ENCODE assay signal across 1 cellular context in the genomic region with DNA sequence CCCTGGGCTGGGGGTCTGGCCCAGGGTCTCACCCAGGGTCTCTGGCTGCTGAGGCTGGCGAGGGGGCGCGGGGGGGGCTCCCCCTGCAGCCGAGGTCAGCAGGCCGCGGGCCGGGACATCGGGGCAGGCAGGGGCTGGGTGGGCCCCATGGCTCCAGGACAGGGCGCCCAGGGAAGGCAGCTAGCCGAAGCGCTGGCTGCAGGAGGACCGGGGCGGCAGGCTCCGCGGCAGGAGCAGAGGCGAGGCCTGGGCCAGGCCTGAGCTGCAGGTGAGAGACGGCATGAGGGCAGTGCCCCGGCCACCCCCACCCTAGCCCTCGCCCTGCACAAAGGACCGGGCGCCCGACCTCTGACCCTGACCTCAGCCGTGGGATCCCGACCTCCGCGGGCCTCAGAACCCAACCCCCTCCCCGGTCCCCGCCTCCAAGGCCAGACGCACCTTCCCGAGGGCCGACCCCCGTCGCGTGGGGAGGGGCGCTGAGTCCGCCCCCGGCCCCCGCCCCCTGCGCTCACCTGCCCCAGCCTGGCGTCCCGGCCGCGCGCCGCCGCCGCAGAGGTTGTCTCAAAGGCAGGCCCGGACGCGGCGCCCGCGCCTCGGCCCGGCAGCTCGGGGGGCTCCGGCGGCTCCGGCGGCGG.
TF ChIP-seq lines count a peak whose summit lies in the region.

No MANE protein-coding gene starts in this region.

TF ChIP-seq in GM12878, 131 proteins besides CTCF, POLR2A, EP300 and RAD21:
- no peak for TF ChIP-seq IRF3 (IDR thresholded peaks at IDR 0.05)
- TF ChIP-seq IRF4 (IDR thresholded peaks at IDR 0.05; ENCODE audit: low read depth, low read length): no peak
- no peak for TF ChIP-seq RFX5 (IDR thresholded peaks at IDR 0.05; ENCODE audit: low read depth, low read length)
- TF ChIP-seq, protein P1, sequence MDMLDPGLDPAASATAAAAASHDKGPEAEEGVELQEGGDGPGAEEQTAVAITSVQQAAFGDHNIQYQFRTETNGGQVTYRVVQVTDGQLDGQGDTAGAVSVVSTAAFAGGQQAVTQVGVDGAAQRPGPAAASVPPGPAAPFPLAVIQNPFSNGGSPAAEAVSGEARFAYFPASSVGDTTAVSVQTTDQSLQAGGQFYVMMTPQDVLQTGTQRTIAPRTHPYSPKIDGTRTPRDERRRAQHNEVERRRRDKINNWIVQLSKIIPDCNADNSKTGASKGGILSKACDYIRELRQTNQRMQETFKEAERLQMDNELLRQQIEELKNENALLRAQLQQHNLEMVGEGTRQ (IDR thresholded peaks at IDR 0.05; ENCODE audit: borderline replicate concordance, low read depth, low read length): no peak
- TF ChIP-seq, protein P2, sequence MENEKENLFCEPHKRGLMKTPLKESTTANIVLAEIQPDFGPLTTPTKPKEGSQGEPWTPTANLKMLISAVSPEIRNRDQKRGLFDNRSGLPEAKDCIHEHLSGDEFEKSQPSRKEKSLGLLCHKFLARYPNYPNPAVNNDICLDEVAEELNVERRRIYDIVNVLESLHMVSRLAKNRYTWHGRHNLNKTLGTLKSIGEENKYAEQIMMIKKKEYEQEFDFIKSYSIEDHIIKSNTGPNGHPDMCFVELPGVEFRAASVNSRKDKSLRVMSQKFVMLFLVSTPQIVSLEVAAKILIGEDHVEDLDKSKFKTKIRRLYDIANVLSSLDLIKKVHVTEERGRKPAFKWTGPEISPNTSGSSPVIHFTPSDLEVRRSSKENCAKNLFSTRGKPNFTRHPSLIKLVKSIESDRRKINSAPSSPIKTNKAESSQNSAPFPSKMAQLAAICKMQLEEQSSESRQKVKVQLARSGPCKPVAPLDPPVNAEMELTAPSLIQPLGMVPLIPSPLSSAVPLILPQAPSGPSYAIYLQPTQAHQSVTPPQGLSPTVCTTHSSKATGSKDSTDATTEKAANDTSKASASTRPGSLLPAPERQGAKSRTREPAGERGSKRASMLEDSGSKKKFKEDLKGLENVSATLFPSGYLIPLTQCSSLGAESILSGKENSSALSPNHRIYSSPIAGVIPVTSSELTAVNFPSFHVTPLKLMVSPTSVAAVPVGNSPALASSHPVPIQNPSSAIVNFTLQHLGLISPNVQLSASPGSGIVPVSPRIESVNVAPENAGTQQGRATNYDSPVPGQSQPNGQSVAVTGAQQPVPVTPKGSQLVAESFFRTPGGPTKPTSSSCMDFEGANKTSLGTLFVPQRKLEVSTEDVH (IDR thresholded peaks at IDR 0.05; ENCODE audit: low read depth, partially characterized antibody): no peak
- peak; percentile 94 for TF ChIP-seq NR2F1 (conservative IDR thresholded peaks at IDR 0.05)
- peak; percentile 69 for TF ChIP-seq NR2C1 (IDR thresholded peaks at IDR 0.05)
- TF ChIP-seq CREB1 (IDR thresholded peaks at IDR 0.05; ENCODE audit: low read depth): no peak
- TF ChIP-seq BHLHE40 (IDR thresholded peaks at IDR 0.05; ENCODE audit: borderline replicate concordance in 1 of 2, low read depth in 2 of 2, low read length in 1 of 2): 0 out of 4 replicates have a peak, but pooled peaks of 1 of the 2 experiments have one; percentile 7
TF ChIP-seq in GM12878: peak in this region for 3.
